15 cellular contexts compared by ENCODE assay signal in the genomic region with DNA sequence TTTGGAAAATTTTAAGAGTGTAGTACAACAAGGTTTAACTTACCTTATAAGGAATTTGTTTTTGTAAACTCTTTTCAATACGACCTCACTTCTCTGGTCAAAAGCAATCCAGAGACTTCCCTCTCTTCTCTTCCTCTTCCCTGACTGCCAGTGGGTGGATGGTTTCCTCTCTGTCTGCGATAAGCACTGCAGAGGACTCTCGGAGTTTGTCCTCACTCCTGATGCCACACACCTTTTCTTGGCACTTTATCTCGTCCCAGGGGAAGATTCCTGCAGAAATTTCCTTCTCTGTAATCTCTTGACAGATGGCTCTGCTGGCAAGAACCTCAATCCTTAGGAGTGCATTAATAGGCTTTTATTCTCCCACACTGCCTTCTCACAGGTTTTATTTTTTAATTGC.
DNase-seq lines count a peak whose midpoint lies in the region; TF ChIP-seq lines count a peak whose summit lies in the region.
"Had no signal": no experiment of that assay in that cellular context is flagged by ENCODE, and none has a peak within 500 bp of the region (broad histone marks: within the 10 kb centered on the region; RNA-seq: fewer than 3 reads in every experiment).

No MANE protein-coding gene starts in this region.

- TF ChIP-seq POLR2A in esophagus squamous epithelium (IDR thresholded peaks at IDR 0.05): no peak

- H3K4me1 Mint-ChIP-seq in nephron progenitor cell (peaks cover 22% of the 10 kb centered on the region), chondrocyte (ENCODE audit: low read depth) (peaks cover 5% of the 10 kb centered on the region)
- H3K4me1 Mint-ChIP-seq: activated naive CD4-positive, alpha-beta T cell treated with anti-CD3 and anti-CD28 coated beads, Interleukin-2, amount 50 U/mL, for 24 hours; memory B cell had no signal

- TF ChIP-seq CTCF in choroid plexus epithelial cell (conservative IDR thresholded peaks at IDR 0.05; ENCODE audit: low read depth, low read length) (no peak), nephron progenitor cell (IDR thresholded peaks at IDR 0.05) (no peak), chondrocyte (IDR thresholded peaks at IDR 0.05) (no peak), esophagus squamous epithelium (IDR thresholded peaks at IDR 0.05) (no peak)

- no peaks in the 10 kb centered on the region for H3K4me1 ChIP-seq in esophagus squamous epithelium

- H3K27me3 ChIP-seq in esophagus squamous epithelium (no peaks in the 10 kb centered on the region), MG63 (no peaks in the 10 kb centered on the region)

- peak overlapping the region; percentile 84 for H3K27ac Mint-ChIP-seq in nephron progenitor cell
- H3K27ac Mint-ChIP-seq in chondrocyte (ENCODE audit: unreplicated experiment): no peak overlapping the region
- H3K27ac Mint-ChIP-seq: activated naive CD4-positive, alpha-beta T cell treated with anti-CD3 and anti-CD28 coated beads, Interleukin-2, amount 50 U/mL, for 24 hours; memory B cell had no signal

- DNase-seq in DMS 273 treated with DMSO at 0.1 percent for 48 hours (lab: John Stamatoyannopoulos, UW) (peak; percentile 98), NCI-H2171 treated with DMSO at 0.1 percent for 48 hours (lab: John Stamatoyannopoulos, UW) (peak; percentile 94), choroid plexus epithelial cell (ENCODE audit: low read depth) (peak; percentile 45), nephron progenitor cell (no peak), chondrocyte (ENCODE audit: low spot score) (no peak), SIG-M5 (lab: John Stamatoyannopoulos, UW) (no peak), esophagus squamous epithelium (lab: John Stamatoyannopoulos, UW) (no peak), MG63 (no peak)
- DNase-seq: DMS153; effector CD8-positive, alpha-beta T cell; GOT3; stimulated activated naive CD4-positive, alpha-beta T cell had no signal

- H3K9me3 ChIP-seq in esophagus squamous epithelium (no peaks in the 10 kb centered on the region), MG63 (no peaks in the 10 kb centered on the region)

- H3K27me3 Mint-ChIP-seq in nephron progenitor cell (ENCODE audit: low read depth, poor library complexity) (peaks cover 3% of the 10 kb centered on the region), chondrocyte (ENCODE audit: low read depth) (no peaks in the 10 kb centered on the region)
- H3K27me3 Mint-ChIP-seq: activated naive CD4-positive, alpha-beta T cell treated with anti-CD3 and anti-CD28 coated beads, Interleukin-2, amount 50 U/mL, for 24 hours; memory B cell had no signal

- H3K4me3 ChIP-seq in choroid plexus epithelial cell (ENCODE audit: low read depth, low read length) (peak overlapping the region; percentile 38), esophagus squamous epithelium (no peak overlapping the region), MG63 (no peak overlapping the region)

- no peaks in the 10 kb centered on the region for H3K36me3 Mint-ChIP-seq in nephron progenitor cell (ENCODE audit: low read depth)
- H3K36me3 Mint-ChIP-seq in chondrocyte (ENCODE audit: low read depth): no peaks in the 10 kb centered on the region
- H3K36me3 Mint-ChIP-seq: activated naive CD4-positive, alpha-beta T cell treated with anti-CD3 and anti-CD28 coated beads, Interleukin-2, amount 50 U/mL, for 24 hours; memory B cell had no signal

- intact Hi-C loops in esophagus squamous epithelium (cut with DNase I): no loop called here

- WGBS in esophagus squamous epithelium, 2 donors: 5 to 22% methylated on average over 4 of the region's 4 CpGs

- H3K4me3 Mint-ChIP-seq in nephron progenitor cell (peak overlapping the region; percentile 42), chondrocyte (ENCODE audit: unreplicated experiment) (no peak overlapping the region)
- H3K4me3 Mint-ChIP-seq: activated naive CD4-positive, alpha-beta T cell treated with anti-CD3 and anti-CD28 coated beads, Interleukin-2, amount 50 U/mL, for 24 hours; memory B cell had no signal

- no peak overlapping the region for H3K27ac ChIP-seq in esophagus squamous epithelium
- H3K27ac ChIP-seq: RWPE1 had no signal

- H3K36me3 ChIP-seq in esophagus squamous epithelium (no peaks in the 10 kb centered on the region), MG63 (no peaks in the 10 kb centered on the region)

- H3K9me3 Mint-ChIP-seq in nephron progenitor cell (no peaks in the 10 kb centered on the region), chondrocyte (ENCODE audit: low read depth) (no peaks in the 10 kb centered on the region)
- H3K9me3 Mint-ChIP-seq: activated naive CD4-positive, alpha-beta T cell treated with anti-CD3 and anti-CD28 coated beads, Interleukin-2, amount 50 U/mL, for 24 hours; memory B cell had no signal

Comparison
In these comparisons a context has a peak if more than half of its experiments do, and no peak if none do; other contexts are left out.
1. DNase-seq: peak in DMS 273 treated with DMSO at 0.1 percent for 48 hours (single experiment), NCI-H2171 treated with DMSO at 0.1 percent for 48 hours (single experiment) and choroid plexus epithelial cell (single experiment); none in nephron progenitor cell (single experiment), chondrocyte (single experiment), SIG-M5 (single experiment), esophagus squamous epithelium (single experiment) and MG63 (single experiment).